Comparison of ENCODE assay signal across 11 cellular contexts in genomic region chr2:69196327-69197117, GRCh38.
DNase-seq lines count a peak whose midpoint lies in the region; ATAC-seq and TF ChIP-seq lines count a peak whose summit lies in the region.
"Had no signal": no experiment of that assay in that cellular context is flagged by ENCODE, and none has a peak within 500 bp of the region (broad histone marks: within the 10 kb centered on the region; RNA-seq: fewer than 3 reads in every experiment).

No MANE protein-coding gene starts in this region.

- H3K4me2 ChIP-seq in MM.1S (ENCODE audit: low read depth, low read length) = no peak overlapping the region

- no peak overlapping the region for H3K27ac ChIP-seq in foreskin keratinocyte
- no peak overlapping the region for H3K27ac ChIP-seq in MM.1S (ENCODE audit: low read length)
- H3K27ac ChIP-seq: epithelial cell of prostate had no signal

- peaks cover 12% of the 10 kb centered on the region for H3K36me3 Mint-ChIP-seq in WTC11

- TF ChIP-seq CTCF in WTC11 (IDR thresholded peaks at IDR 0.05) (no peak), foreskin keratinocyte (conservative IDR thresholded peaks at IDR 0.05) (no peak), MM.1S (IDR thresholded peaks at IDR 0.05; ENCODE audit: low read length) (no peak)

- no peaks in the 10 kb centered on the region for H3K79me2 ChIP-seq in MM.1S (ENCODE audit: low read length)

- no peaks in the 10 kb centered on the region for H3K9me3 ChIP-seq in MM.1S (replicated peaks; ENCODE audit: insufficient read depth, low read length)

- H3K27me3 ChIP-seq in foreskin keratinocyte = no peaks in the 10 kb centered on the region
- no peaks in the 10 kb centered on the region for H3K27me3 ChIP-seq in MM.1S (replicated peaks; ENCODE audit: insufficient read depth, low read length)

- no peak overlapping the region for H3K4me3 ChIP-seq in MM.1S (ENCODE audit: low read length)

- POLR2A ChIA-PET in WTC11 (lab: Charles Lee) = interaction anchor here (0.7 kb wide), 1 partner anchor 18 kb away, joined by 3 read pairs; no protein-coding TSS in a partner anchor

- no peak overlapping the region for H2AFZ ChIP-seq in MM.1S (ENCODE audit: low read length)

- no peak overlapping the region for H3K27ac Mint-ChIP-seq in WTC11

- H4K20me1 ChIP-seq in MM.1S (ENCODE audit: insufficient read depth, low read length) = no peaks in the 10 kb centered on the region

- ATAC-seq in WTC11 (no peak), foreskin keratinocyte (peak; percentile 36)

- H3K36me3 ChIP-seq in MM.1S (replicated peaks; ENCODE audit: insufficient read depth, low read length) = no peaks in the 10 kb centered on the region

- CTCF ChIA-PET in WTC11 (lab: Charles Lee) = interaction anchor here (0.5 to 0.6 kb wide), 2 partner anchors 45 to 148 kb away, joined by 3 read pairs; no protein-coding TSS in a partner anchor

- no peaks in the 10 kb centered on the region for H3F3A ChIP-seq in MM.1S (ENCODE audit: insufficient read depth, low read length)

- H3K4me1 ChIP-seq in foreskin keratinocyte (no peaks in the 10 kb centered on the region), MM.1S (ENCODE audit: low read length) (no peaks in the 10 kb centered on the region)

- H3K4me1 Mint-ChIP-seq in WTC11 = peaks cover 10% of the 10 kb centered on the region

- H3K4me3 Mint-ChIP-seq in WTC11 = no peak overlapping the region

- H3K9me3 Mint-ChIP-seq in WTC11 = no peaks in the 10 kb centered on the region

- H3K9me2 ChIP-seq in MM.1S (replicated peaks; ENCODE audit: insufficient read depth, low read length) = no peaks in the 10 kb centered on the region

- DNase-seq in H4 (ENCODE audit: low spot score) = peak; percentile 58
- no peak for DNase-seq in WTC11 (ENCODE audit: low spot score)
- DNase-seq in foreskin keratinocyte = peak; percentile 52 to 66
- DNase-seq in stromal cell of bone marrow (ENCODE audit: low read depth) = peak; percentile 88
- no peak for DNase-seq in stimulated activated CD4-positive, alpha-beta T cell treated with anti-CD3 and anti-CD28 coated beads, Interleukin-4, amount 100 ng/mL, for 24 hours
- no peak for DNase-seq in MM.1S
- DNase-seq in retina = no peak
- DNase-seq: activated naive CD4-positive, alpha-beta T cell treated with Interleukin-2 at 50 U/mL for 16 hours; midbrain; NCI-H187 had no signal

- no peak overlapping the region for H3K9ac ChIP-seq in MM.1S (ENCODE audit: low read length)

- H3K27me3 Mint-ChIP-seq in WTC11 (ENCODE audit: low read depth) = no peaks in the 10 kb centered on the region

TF ChIP-seq in WTC11, 78 proteins besides CTCF, POLR2A, EP300 and RAD21:
- TF ChIP-seq GABPB1 (CRISPR knock-in tag; IDR thresholded peaks at IDR 0.05) (peak; percentile 54), ZNF121 (CRISPR knock-in tag; IDR thresholded peaks at IDR 0.05) (no peak), ERG (CRISPR knock-in tag; IDR thresholded peaks at IDR 0.05) (no peak), NFATC4 (CRISPR knock-in tag; IDR thresholded peaks at IDR 0.05) (no peak)

Comparison
In these comparisons a context has a peak if more than half of its experiments do, and no peak if none do; other contexts are left out.
1. DNase-seq: peak in H4 (single experiment), foreskin keratinocyte (2 of 2) and stromal cell of bone marrow (single experiment); none in WTC11 (single experiment), stimulated activated CD4-positive, alpha-beta T cell treated with anti-CD3 and anti-CD28 coated beads, Interleukin-4, amount 100 ng/mL, for 24 hours (single experiment), MM.1S (single experiment) and retina (single experiment).